23 cellular contexts compared by ENCODE assay signal in genomic region chr13:114030666-114031610, GRCh38. TPM values are rescaled to one million over a fixed set of nuclear protein-coding genes. Genes with fewer than 3 reads are reported as not detected.
DNase-seq lines count a peak whose midpoint lies in the region; ATAC-seq, FAIRE-seq and TF ChIP-seq lines count a peak whose summit lies in the region.
"Had no signal": no experiment of that assay in that cellular context is flagged by ENCODE, and none has a peak within 500 bp of the region (broad histone marks: within the 10 kb centered on the region; RNA-seq: fewer than 3 reads in every experiment).

No MANE protein-coding gene starts in this region.

- H3K27ac ChIP-seq in HepG2 (ENCODE audit: extremely low read length, insufficient read depth, low read length) = no peak overlapping the region
- H3K27ac ChIP-seq in right lobe of liver = no peak overlapping the region
- H3K27ac ChIP-seq in naive thymus-derived CD4-positive, alpha-beta T cell (ENCODE audit: low read depth, low read length) = no peak overlapping the region
- H3K27ac ChIP-seq in uterus = peak overlapping the region; percentile 47 to 78
- H3K27ac ChIP-seq: foreskin keratinocyte had no signal

- BruUV-seq in HepG2 (replicated peaks; lab: Mats Ljungman, UMichigan) = no TSS peak

- TF ChIP-seq CTCF in HepG2 (CRISPR knock-in tag; IDR thresholded peaks at IDR 0.05) (no peak), right lobe of liver (IDR thresholded peaks at IDR 0.05) (no peak), uterus (IDR thresholded peaks at IDR 0.05) (no peak)

- no peak overlapping the region for H3K9ac ChIP-seq in HepG2 (ENCODE audit: insufficient read depth, low read depth, low read length)
- peak overlapping the region; percentile 70 for H3K9ac ChIP-seq in adipocyte (ENCODE audit: low read length)

- peaks cover 7 to 43% of the 10 kb centered on the region in 2 experiments; a peak in 4 of 5 replicates for H3K27me3 ChIP-seq in HepG2 (ENCODE audit: control insufficient read depth in 1 of 2, insufficient read depth in 2 of 2, low read length in 2 of 2)
- no peaks in the 10 kb centered on the region for H3K27me3 ChIP-seq in right lobe of liver
- H3K27me3 ChIP-seq in adipocyte (replicated peaks; ENCODE audit: control insufficient read depth, insufficient read depth, low read length) = no peaks in the 10 kb centered on the region
- H3K27me3 ChIP-seq in naive thymus-derived CD4-positive, alpha-beta T cell (ENCODE audit: control insufficient read depth in 2 of 2, insufficient read depth in 2 of 2, low read length in 2 of 2) = no peaks in the 10 kb centered on the region
- no peaks in the 10 kb centered on the region for H3K27me3 ChIP-seq in uterus
- H3K27me3 ChIP-seq: foreskin keratinocyte, spleen had no signal

- H3K4me3 Mint-ChIP-seq in naive thymus-derived CD4-positive, alpha-beta T cell = peak overlapping the region in 3 of 10 donors; percentile 24 to 51 (median 43)
- H3K4me3 Mint-ChIP-seq: activated T-cell treated with anti-CD3 and anti-CD28 coated beads, Interleukin-2, amount 50 U/mL, for 24 hours had no signal

- H3K4me2 ChIP-seq in HepG2 (ENCODE audit: low read depth, low read length) = no peak overlapping the region

- TF ChIP-seq RAD21 in HepG2 (CRISPR knock-in tag; IDR thresholded peaks at IDR 0.05) = no peak

- TF ChIP-seq EP300 in HepG2 (IDR thresholded peaks at IDR 0.05; ENCODE audit: low read depth in 2 of 2, low read length in 2 of 2) (no peak), HepG2 (CRISPR knock-in tag; IDR thresholded peaks at IDR 0.05; ENCODE audit: borderline replicate concordance) (no peak)

- H3K9me3 Mint-ChIP-seq in naive thymus-derived CD4-positive, alpha-beta T cell = peaks cover 0 to 10% (median 0%) of the 10 kb centered on the region in 11 donors
- H3K9me3 Mint-ChIP-seq: activated T-cell treated with anti-CD3 and anti-CD28 coated beads, Interleukin-2, amount 50 U/mL, for 24 hours; CD4-positive, alpha-beta T cell had no signal

- no peaks in the 10 kb centered on the region for H3K79me2 ChIP-seq in HepG2 (ENCODE audit: insufficient read depth, low read length)

- H3K4me1 Mint-ChIP-seq in naive thymus-derived CD4-positive, alpha-beta T cell = peaks cover 6 to 38% (median 29%) of the 10 kb centered on the region in 7 donors

- H3K9me3 ChIP-seq in HepG2 (ENCODE audit: low read length) = no peaks in the 10 kb centered on the region
- no peaks in the 10 kb centered on the region for H3K9me3 ChIP-seq in right lobe of liver
- no peaks in the 10 kb centered on the region for H3K9me3 ChIP-seq in adipocyte (ENCODE audit: control insufficient read depth, low read length)
- H3K9me3 ChIP-seq in naive thymus-derived CD4-positive, alpha-beta T cell (ENCODE audit: control insufficient read depth in 2 of 3, low read length in 3 of 3) = no peaks in the 10 kb centered on the region
- H3K9me3 ChIP-seq in uterus = no peaks in the 10 kb centered on the region
- H3K9me3 ChIP-seq: spleen had no signal

- FAIRE-seq in HepG2 (lab: Jason Lieb, UNC) = no peak

- POLR2A ChIA-PET in HepG2 (lab: Yijun Ruan, JAX) = no interaction called here
- POLR2A ChIA-PET in naive thymus-derived CD4-positive, alpha-beta T cell (lab: Charles Lee) = no interaction called here

- no peaks in the 10 kb centered on the region for H4K20me1 ChIP-seq in HepG2 (ENCODE audit: insufficient read depth, low read length)

- no peaks in the 10 kb centered on the region for H3K27me3 Mint-ChIP-seq in naive thymus-derived CD4-positive, alpha-beta T cell
- H3K27me3 Mint-ChIP-seq: activated T-cell treated with anti-CD3 and anti-CD28 coated beads, Interleukin-2, amount 50 U/mL, for 24 hours; CD4-positive, alpha-beta T cell had no signal

- ATAC-seq in HepG2 (no peak), right lobe of liver (no peak), HG03135 (IDR thresholded peaks at IDR 0.05; ENCODE audit: unreplicated experiment) (no peak)
- ATAC-seq in naive thymus-derived CD4-positive, alpha-beta T cell = peak; percentile 22

- in situ Hi-C loops in HepG2 (cut with HindIII; ENCODE audit: extremely low pct_ligation_motif_present, low pct_unique_long_range_greater_than_20kb) = no loop called here
- in situ Hi-C loops in G401 (cut with HindIII; ENCODE audit: low sequenced_read_pairs) = no loop called here

- 80% methylated on average over 16 of the region's 28 CpGs for WGBS in HepG2 (ENCODE audit: low lambda C conversion rate)
- WGBS in right lobe of liver (ENCODE audit: insufficient coverage, low coverage, low lambda C conversion rate, missing lambda C conversion rate) = 60% methylated on average over 3 of the region's 28 CpGs

- intact Hi-C loops in HepG2 (cut with micrococcal nuclease; ENCODE audit: unreplicated experiment) (no loop called here), right lobe of liver (cut with DNase I) (no loop called here), uterus (cut with DNase I; ENCODE audit: low total_unique reads) (no loop called here)
- intact Hi-C loops in naive thymus-derived CD4-positive, alpha-beta T cell (cut with micrococcal nuclease) = no loop called here

- no peaks in the 10 kb centered on the region for H3K36me3 ChIP-seq in HepG2 (replicated peaks in 1 of 2; ENCODE audit: control insufficient read depth in 1 of 2, insufficient read depth in 2 of 2, low read length in 2 of 2)
- no peaks in the 10 kb centered on the region for H3K36me3 ChIP-seq in right lobe of liver
- H3K36me3 ChIP-seq in adipocyte (ENCODE audit: control insufficient read depth, insufficient read depth, low read length, severe bottlenecking) = peaks cover 18% of the 10 kb centered on the region
- H3K36me3 ChIP-seq in naive thymus-derived CD4-positive, alpha-beta T cell (ENCODE audit: control insufficient read depth in 2 of 3, insufficient read depth in 3 of 3, low read length in 3 of 3) = peaks cover 13 to 87% (median 45%) of the 10 kb centered on the region in 3 experiments
- H3K36me3 ChIP-seq in uterus = no peaks in the 10 kb centered on the region

- H3K4me1 ChIP-seq in HepG2 (ENCODE audit: insufficient read depth, low read length) = 0 out of 2 replicates have a peak, but pooled peaks cover under 1% of the 10 kb centered on the region
- no peaks in the 10 kb centered on the region for H3K4me1 ChIP-seq in right lobe of liver
- peaks cover 59% of the 10 kb centered on the region for H3K4me1 ChIP-seq in adipocyte (ENCODE audit: control insufficient read depth, insufficient read depth, low read length)
- peaks cover 6 to 9% of the 10 kb centered on the region in 2 donors for H3K4me1 ChIP-seq in naive thymus-derived CD4-positive, alpha-beta T cell (ENCODE audit: control insufficient read depth in 2 of 2, insufficient read depth in 2 of 2, low read length in 2 of 2)
- H3K4me1 ChIP-seq in uterus = peaks cover 11 to 12% of the 10 kb centered on the region in 2 donors
- H3K4me1 ChIP-seq: foreskin keratinocyte had no signal

- CTCF ChIA-PET in HepG2 (lab: Yijun Ruan, JAX; ENCODE audit: low intra/inter-chr PET ratio, low total read pairs) = no interaction called here
- CTCF ChIA-PET in naive thymus-derived CD4-positive, alpha-beta T cell (lab: Charles Lee) = no interaction called here

- H3K27ac Mint-ChIP-seq in naive thymus-derived CD4-positive, alpha-beta T cell = peak overlapping the region in 8 of 9 donors; percentile 9 to 87 (median 37)
- H3K27ac Mint-ChIP-seq: activated T-cell treated with anti-CD3 and anti-CD28 coated beads, Interleukin-2, amount 50 U/mL, for 24 hours; CD4-positive, alpha-beta T cell had no signal

- TF ChIP-seq POLR2A in HepG2 (IDR thresholded peaks at IDR 0.05; ENCODE audit: insufficient read depth in 1 of 2, low read depth in 2 of 2, low read length in 2 of 2) (no peak), right lobe of liver (IDR thresholded peaks at IDR 0.05) (no peak), uterus (IDR thresholded peaks at IDR 0.05) (no peak)

- DNase-seq in HepG2 (ENCODE audit: low spot score) (no peak), right lobe of liver (no peak), adipocyte (ENCODE audit: low read depth) (no peak), uterus (no peak), NCI-H2029 treated with DMSO at 0.1 percent for 48 hours (lab: John Stamatoyannopoulos, UW) (no peak), G401 (ENCODE audit: low spot score) (no peak)
- no peak for DNase-seq in naive thymus-derived CD4-positive, alpha-beta T cell
- DNase-seq: activated CD4-positive, alpha-beta T cell treated with anti-CD3 and anti-CD28 coated beads, Interleukin-2, amount 50 U/mL, for 4 hours; activated naive CD4-positive, alpha-beta T cell treated with anti-CD3 and anti-CD28 coated beads, Interleukin-2, amount 50 U/mL, for 16 hours; activated T-cell treated with anti-CD3 and anti-CD28 coated beads, Interleukin-2, amount 50 U/mL, for 24 hours; CD4-positive, alpha-beta T cell; DMS79 treated with DMSO at 0.1 percent for 48 hours; hypothalamus; mammary epithelial cell; NCI-H1092; NCI-H2081 treated with DMSO at 0.1 percent for 48 hours; NCI-H510A treated with DMSO at 0.1 percent for 48 hours; spleen; stimulated activated CD8-positive, alpha-beta memory T cell treated with anti-CD3 and anti-CD28 coated beads, Interleukin-4, amount 100 ng/mL, for 48 hours had no signal

- H3K36me3 Mint-ChIP-seq in naive thymus-derived CD4-positive, alpha-beta T cell = peaks cover 6 to 33% (median 15%) of the 10 kb centered on the region in 5 donors

- H3K4me3 ChIP-seq in HepG2 (replicated peaks in 1 of 3; ENCODE audit: insufficient read depth in 1 of 3, low read depth in 2 of 3, low read length in 3 of 3) (no peak overlapping the region), right lobe of liver (no peak overlapping the region), adipocyte (ENCODE audit: low read length) (no peak overlapping the region), uterus (no peak overlapping the region)
- H3K4me3 ChIP-seq in naive thymus-derived CD4-positive, alpha-beta T cell (ENCODE audit: low read length) = no peak overlapping the region
- H3K4me3 ChIP-seq: spleen had no signal

- no peak overlapping the region for H2AFZ ChIP-seq in HepG2 (ENCODE audit: low read length)

RNA-seq across cellular contexts. Expression of gene C13orf46, which starts 57.1 kb away (rescaled TPM):
- total RNA-seq in HepG2 (2016; rRNA removed; fragmentation: Illumina TruSeq; extraction: Trizol) (not detected in 2 replicates), right lobe of liver (1 to 10 TPM in 2 of 6 experiments, under 1 TPM in 4; 0.04 to 1.1 (median 0.60) TPM), uterus (1 to 10 TPM in 1 of 4 donors, under 1 TPM in 1, not detected in 2; 0.07 to 1.7 TPM)
- total RNA-seq in HepG2 (2016; cell fraction: cytosol; rRNA removed; fragmentation: Illumina TruSeq; extraction: Trizol; ENCODE audit: low read depth) = not detected in 2 replicates
- not detected in 2 replicates for total RNA-seq in HepG2 (2016; cell fraction: insoluble cytoplasmic fraction; rRNA removed; fragmentation: Illumina TruSeq; extraction: Trizol)
- total RNA-seq in HepG2 (2016; cell fraction: membrane; rRNA removed; fragmentation: Illumina TruSeq; extraction: Trizol) = not detected in 2 replicates
- total RNA-seq in HepG2 (2016; cell fraction: nucleus; rRNA removed; fragmentation: Illumina TruSeq; extraction: Trizol) = not detected in 2 replicates
- polyA plus RNA-seq in HepG2 (2011; rRNA removed) = 0.01 TPM in 1 of 2 replicates, not detected in the other
- polyA plus RNA-seq in HepG2 (2011; cell fraction: cytosol; rRNA removed) = not detected in 2 replicates
- polyA plus RNA-seq in HepG2 (2011; cell fraction: nucleus; rRNA removed) = 0.03 TPM in 1 of 2 replicates, not detected in the other
- not detected in 2 replicates for polyA plus RNA-seq in HepG2 (2012)
- not detected in 2 replicates for polyA plus RNA-seq in HepG2 (2016; cell fraction: cytosol; fragmentation: Illumina TruSeq; extraction: Trizol; ENCODE audit: low read depth)
- not detected in 2 replicates for polyA plus RNA-seq in HepG2 (2016; cell fraction: insoluble cytoplasmic fraction; fragmentation: Illumina TruSeq; extraction: Trizol; ENCODE audit: low read depth)
- not detected in 2 replicates for polyA plus RNA-seq in HepG2 (2016; cell fraction: membrane; fragmentation: Illumina TruSeq; extraction: Trizol; ENCODE audit: low read depth)
- polyA plus RNA-seq in HepG2 (2016; cell fraction: nucleus; fragmentation: Illumina TruSeq; extraction: Trizol; ENCODE audit: insufficient read depth, low read depth) = not detected in 2 replicates
- polyA minus RNA-seq in HepG2 (2011; rRNA and poly(A)+ RNA removed; ENCODE audit: low replicate concordance) = 1.9 TPM in 1 of 2 replicates, not detected in the other
- not detected in 2 replicates for polyA minus RNA-seq in HepG2 (2011; cell fraction: cytosol; rRNA and poly(A)+ RNA removed)
- polyA minus RNA-seq in HepG2 (2011; cell fraction: nucleus; rRNA and poly(A)+ RNA removed) = 0.13 TPM in 1 of 2 replicates, not detected in the other
- 10 to 100 TPM in 4 of 5 experiments, 1 to 10 TPM in 1; 8.0 to 27.0 (median 19.1) TPM for total RNA-seq in naive thymus-derived CD4-positive, alpha-beta T cell
- 1 to 10 TPM; 1.3 to 1.4 TPM for polyA plus RNA-seq in naive thymus-derived CD4-positive, alpha-beta T cell
- not detected in 2 replicates for total RNA-seq in G401 (2014; rRNA removed; shearing (Covaris generic))
- total RNA-seq: foreskin keratinocyte had no signal
- polyA plus RNA-seq: keratinocyte, neural cell had no signal

Comparison
In these comparisons a context has a peak if more than half of its experiments do, and no peak if none do; other contexts are left out.
1. H3K27ac ChIP-seq: peak in uterus (2 of 2); none in HepG2 (single experiment), right lobe of liver (0 of 3) and naive thymus-derived CD4-positive, alpha-beta T cell (single experiment).